ENCODE assay signal across 11 cellular contexts in genomic region chr2:127649100-127649611, GRCh38. TPM values are rescaled to one million over a fixed set of nuclear protein-coding genes. Genes with fewer than 3 reads are reported as not detected.
DNase-seq lines count a peak whose midpoint lies in the region; ATAC-seq, FAIRE-seq and TF ChIP-seq lines count a peak whose summit lies in the region.
"Had no signal": no experiment of that assay in that cellular context is flagged by ENCODE, and none has a peak within 500 bp of the region (broad histone marks: within the 10 kb centered on the region; RNA-seq: fewer than 3 reads in every experiment).

No MANE protein-coding gene starts in this region.

- no peak for FAIRE-seq in GM12878 (lab: Jason Lieb, UNC)

- RAD21 ChIA-PET in GM12878 (lab: Charles Lee; ENCODE audit: unreplicated experiment), result interaction anchor here (2.3 kb wide), 1 partner anchor 58 kb away, joined by 23 read pairs; no protein-coding TSS in a partner anchor

- DNase-seq in Ammon's horn (ENCODE audit: low spot score) (peak; percentile 60), GM12878 (ENCODE audit: low read depth, low spot score) (no peak), mesenteric fat pad (ENCODE audit: low spot score) (no peak), NCI-H1417 treated with DMSO at 0.1 percent for 48 hours (lab: John Stamatoyannopoulos, UW) (no peak), sciatic nerve (ENCODE audit: low spot score) (no peak)

- H3K9me3 ChIP-seq in Loucy (ENCODE audit: insufficient read depth, low read depth, low read length) (no peaks in the 10 kb centered on the region), GM12878 (replicated peaks; ENCODE audit: control insufficient read depth, insufficient read depth, low read length) (no peaks in the 10 kb centered on the region), muscle layer of colon (ENCODE audit: low read length) (no peaks in the 10 kb centered on the region)
- H3K9me3 ChIP-seq: thyroid gland had no signal

- TF ChIP-seq POLR2A in GM12878 (IDR thresholded peaks at IDR 0.05; ENCODE audit: low read depth, low read length), result no peak

- no TSS peak for BruUV-seq in GM12878 (replicated peaks; lab: Mats Ljungman, UMichigan)

- H3K9ac ChIP-seq in Loucy (ENCODE audit: low read depth, low read length, poor library complexity, severe bottlenecking) (peak overlapping the region; percentile 54), GM12878 (ENCODE audit: control insufficient read depth, insufficient read depth, low read length) (no peak overlapping the region), muscle layer of colon (ENCODE audit: low read length) (peak overlapping the region; percentile 47)

- H3K27me3 ChIP-seq in Loucy (ENCODE audit: insufficient read depth, low read length, poor library complexity, severe bottlenecking) (no peaks in the 10 kb centered on the region), GM12878 (replicated peaks in 1 of 2; ENCODE audit: control insufficient read depth in 2 of 2, insufficient read depth in 2 of 2, low read length in 1 of 2) (no peaks in the 10 kb centered on the region), muscle layer of colon (ENCODE audit: control insufficient read depth in 1 of 2, insufficient read depth in 2 of 2, low read length in 2 of 2) (no peaks in the 10 kb centered on the region)
- H3K27me3 ChIP-seq: thyroid gland had no signal

- no peaks in the 10 kb centered on the region for H3F3A ChIP-seq in Loucy (ENCODE audit: low read depth)

- peak; percentile 10; the same call in 2 of the 3 replicates for ATAC-seq in GM12878
- no peak for ATAC-seq in sciatic nerve
- no peak for ATAC-seq in HG03439 (IDR thresholded peaks at IDR 0.05; ENCODE audit: unreplicated experiment)

- H4K20me1 ChIP-seq in Loucy (ENCODE audit: insufficient read depth, low read length, poor library complexity, severe bottlenecking) (no peaks in the 10 kb centered on the region), GM12878 (ENCODE audit: control insufficient read depth, insufficient read depth) (no peaks in the 10 kb centered on the region)

- TF ChIP-seq CTCF in Loucy (conservative IDR thresholded peaks at IDR 0.05; ENCODE audit: low read length) (no peak), GM12878 (IDR thresholded peaks at IDR 0.05 in 2 of 3, conservative IDR thresholded peaks at IDR 0.05 in 1 of 3; ENCODE audit: control insufficient read depth in 2 of 3, extremely low read depth in 1 of 3, insufficient read depth in 1 of 3, low read depth in 3 of 3, low read length in 3 of 3) (no peak)

- H2AFZ ChIP-seq in Loucy (ENCODE audit: low read length), result peak overlapping the region; percentile 81
- no peak overlapping the region for H2AFZ ChIP-seq in GM12878 (ENCODE audit: control insufficient read depth, low read depth, low read length)
- H2AFZ ChIP-seq: PC-9 had no signal

- H3K4me1 ChIP-seq in Loucy (ENCODE audit: insufficient read depth, low read length, poor library complexity, severe bottlenecking) (peaks cover 24% of the 10 kb centered on the region), GM12878 (ENCODE audit: control insufficient read depth, insufficient read depth, low read length) (no peaks in the 10 kb centered on the region), muscle layer of colon (ENCODE audit: insufficient read depth, low read length) (peaks cover 94% of the 10 kb centered on the region)

- WGBS in GM12878 (ENCODE audit: insufficient coverage, insufficient replicate concordance, low lambda C conversion rate, missing lambda C conversion rate), result 41% methylated on average over 12 of the region's 12 CpGs

- H3K79me2 ChIP-seq in Loucy (ENCODE audit: insufficient read depth, low read length), result no peaks in the 10 kb centered on the region
- no peaks in the 10 kb centered on the region for H3K79me2 ChIP-seq in GM12878 (ENCODE audit: control insufficient read depth, insufficient read depth, low read length)

- no peaks in the 10 kb centered on the region for H3K36me3 ChIP-seq in Loucy (ENCODE audit: insufficient read depth, low read length)
- H3K36me3 ChIP-seq in GM12878 (ENCODE audit: control insufficient read depth in 2 of 2, insufficient read depth in 2 of 2, low read length in 1 of 2), result no peaks in the 10 kb centered on the region
- peaks cover 18% of the 10 kb centered on the region for H3K36me3 ChIP-seq in muscle layer of colon (ENCODE audit: insufficient read depth, low read length)
- H3K36me3 ChIP-seq: thyroid gland had no signal

- intact Hi-C loops in GM12878 (cut with micrococcal nuclease; ENCODE audit: unreplicated experiment), result loop anchor here (1.0 to 5.0 kb wide), 3 partner anchors 58 to 452 kb away; partner anchors contain the start of gene IWS1
- intact Hi-C loops in sciatic nerve (cut with DNase I), result no loop called here

- H3K4me3 ChIP-seq in Loucy (ENCODE audit: low read length, poor library complexity, severe bottlenecking), result no peak overlapping the region
- H3K4me3 ChIP-seq in GM12878, result no peak overlapping the region
- no peak overlapping the region for H3K4me3 ChIP-seq in muscle layer of colon (ENCODE audit: low read depth in 1 of 2, low read length in 2 of 2)
- H3K4me3 ChIP-seq: PC-9, thyroid gland had no signal

- peak overlapping the region; percentile 41 for H3K4me2 ChIP-seq in Loucy (ENCODE audit: low read depth, low read length, poor library complexity, severe bottlenecking)
- H3K4me2 ChIP-seq in GM12878 (ENCODE audit: control insufficient read depth, insufficient read depth), result no peak overlapping the region
- H3K4me2 ChIP-seq: PC-9 had no signal

- CTCF ChIA-PET in GM12878 (lab: Yijun Ruan, JAX), result interaction anchor here (1.0 to 8.3 kb wide), 6 partner anchors 8 to 119 kb away, joined by 3 to 90 read pairs (median 6); no protein-coding TSS in a partner anchor

- POLR2A ChIA-PET in GM12878 (lab: Charles Lee), result no interaction called here

- in situ Hi-C loops in GM12878 (cut with MboI), result loop anchor here (5.0 kb wide), 1 partner anchor 452 kb away; no protein-coding TSS in a partner anchor

- SMC1A ChIA-PET in GM12878 (lab: Charles Lee; ENCODE audit: uncharacterized antibody, unreplicated experiment), result interaction anchor here (1.1 to 4.6 kb wide), 2 partner anchors 35 to 58 kb away, joined by 4 to 26 read pairs; no protein-coding TSS in a partner anchor

- no peaks in the 10 kb centered on the region for H3K9me2 ChIP-seq in Loucy (replicated peaks; ENCODE audit: low read depth, low read length)

- H3K27ac ChIP-seq in GM12878 (ENCODE audit: control insufficient read depth, insufficient read depth), result no peak overlapping the region
- H3K27ac ChIP-seq in muscle layer of colon (ENCODE audit: low read depth, low read length), result peak overlapping the region; percentile 95
- H3K27ac ChIP-seq: PC-9 had no signal

- no peak for TF ChIP-seq RAD21 in GM12878 (IDR thresholded peaks at IDR 0.05; ENCODE audit: insufficient read depth, low read depth, low read length)

- TF ChIP-seq EP300 in GM12878 (IDR thresholded peaks at IDR 0.05; ENCODE audit: borderline replicate concordance in 1 of 2, control insufficient read depth in 1 of 2, low read depth in 2 of 2, low read length in 2 of 2), result no peak

RNA-seq across cellular contexts. Expression of gene GPR17, which starts 3.2 kb away (rescaled TPM):
- total RNA-seq in GM12878 (2013; cell fraction: nucleolus; rRNA removed), result not detected in 2 replicates
- total RNA-seq in GM12878 (2014; rRNA removed) (not detected in 2 replicates), GM12878 (2014; rRNA removed; fragmentation: Illumina TruSeq; extraction: Trizol) (not detected in 2 replicates), GM12878 (2021) (not detected in 2 replicates), mesenteric fat pad (not detected), sciatic nerve (4.6 TPM)
- not detected for polyA plus RNA-seq in GM12878 (2011; ENCODE audit: low read depth)
- polyA plus RNA-seq in GM12878 (2011; rRNA removed) (not detected in 2 replicates), GM12878 (2014; fragmentation: Illumina TruSeq; extraction: Trizol) (not detected in 2 replicates), GM12878 (2014; fragmentation: Nextera tagmentation; extraction: Ambion mirVana) (not detected), GM12878 (2014; rRNA removed) (not detected in 2 replicates), GM12878 (2016; fragmentation: Nextera tagmentation; extraction: Ambion mirVana) (not detected)
- not detected in 2 replicates for polyA plus RNA-seq in GM12878 (2011; cell fraction: cytosol; rRNA removed)
- not detected in 2 replicates for polyA plus RNA-seq in GM12878 (2011; cell fraction: nucleus; rRNA removed)
- not detected in 2 replicates for polyA plus RNA-seq in GM12878 (2012)
- not detected in 2 replicates for polyA minus RNA-seq in GM12878 (2011; rRNA and poly(A)+ RNA removed)
- not detected in 2 replicates for polyA minus RNA-seq in GM12878 (2011; cell fraction: cytosol; rRNA and poly(A)+ RNA removed)
- not detected in 2 replicates for polyA minus RNA-seq in GM12878 (2011; cell fraction: nucleus; rRNA and poly(A)+ RNA removed)
- total RNA-seq: CD8-positive, alpha-beta memory T cell; PC-9; thyroid gland had no signal
- polyA plus RNA-seq: CD8-positive, alpha-beta memory T cell had no signal

RNA-seq across cellular contexts. Expression of gene LIMS2, which starts 26.2 kb away (rescaled TPM):
- 0.50 TPM in 1 of 2 replicates, not detected in the other for total RNA-seq in GM12878 (2013; cell fraction: nucleolus; rRNA removed)
- total RNA-seq in GM12878 (2014; rRNA removed), result 0.06 and 0.11 TPM in 2 replicates
- 0.13 TPM in 1 of 2 replicates, not detected in the other for total RNA-seq in GM12878 (2014; rRNA removed; fragmentation: Illumina TruSeq; extraction: Trizol)
- total RNA-seq in GM12878 (2021), result 0.51 and 0.74 TPM in 2 replicates
- 0.55 TPM for polyA plus RNA-seq in GM12878 (2011; ENCODE audit: low read depth)
- polyA plus RNA-seq in GM12878 (2011; rRNA removed), result not detected in 2 replicates
- 0.04 and 0.05 TPM in 2 replicates for polyA plus RNA-seq in GM12878 (2011; cell fraction: cytosol; rRNA removed)
- 0.13 TPM in 1 of 2 replicates, not detected in the other for polyA plus RNA-seq in GM12878 (2011; cell fraction: nucleus; rRNA removed)
- polyA plus RNA-seq in GM12878 (2012), result 0.87 and 1.1 TPM in 2 replicates
- polyA plus RNA-seq in GM12878 (2014; fragmentation: Illumina TruSeq; extraction: Trizol), result 0.19 TPM in 1 of 2 replicates, not detected in the other
- under 1 TPM in 1 of 2 experiments, not detected in 1; 0.07 TPM for polyA plus RNA-seq in GM12878 (2014; fragmentation: Nextera tagmentation; extraction: Ambion mirVana)
- polyA plus RNA-seq in GM12878 (2014; rRNA removed), result 0.58 and 0.81 TPM in 2 replicates
- under 1 TPM; 0.14 to 0.19 TPM for polyA plus RNA-seq in GM12878 (2016; fragmentation: Nextera tagmentation; extraction: Ambion mirVana)
- polyA minus RNA-seq in GM12878 (2011; rRNA and poly(A)+ RNA removed), result 0.29 TPM in 1 of 2 replicates, not detected in the other
- not detected in 2 replicates for polyA minus RNA-seq in GM12878 (2011; cell fraction: cytosol; rRNA and poly(A)+ RNA removed)
- not detected in 2 replicates for polyA minus RNA-seq in GM12878 (2011; cell fraction: nucleus; rRNA and poly(A)+ RNA removed)
- 70.6 TPM for total RNA-seq in mesenteric fat pad
- 194 TPM for total RNA-seq in sciatic nerve

RNA-seq across cellular contexts. Expression of gene SFT2D3, which starts 52.1 kb away (rescaled TPM):
- 9.5 and 11.1 TPM in 2 replicates for total RNA-seq in GM12878 (2013; cell fraction: nucleolus; rRNA removed)
- total RNA-seq in GM12878 (2014; rRNA removed) (8.4 and 9.3 TPM in 2 replicates), GM12878 (2014; rRNA removed; fragmentation: Illumina TruSeq; extraction: Trizol) (5.4 and 5.5 TPM in 2 replicates), GM12878 (2021) (6.2 and 6.5 TPM in 2 replicates), mesenteric fat pad (4.2 TPM), sciatic nerve (4.5 TPM)
- not detected for polyA plus RNA-seq in GM12878 (2011; ENCODE audit: low read depth)
- polyA plus RNA-seq in GM12878 (2011; rRNA removed) (4.2 and 5.9 TPM in 2 replicates), GM12878 (2014; fragmentation: Illumina TruSeq; extraction: Trizol) (6.6 and 7.4 TPM in 2 replicates), GM12878 (2014; fragmentation: Nextera tagmentation; extraction: Ambion mirVana) (not detected), GM12878 (2014; rRNA removed) (6.6 and 6.8 TPM in 2 replicates), GM12878 (2016; fragmentation: Nextera tagmentation; extraction: Ambion mirVana) (not detected)
- polyA plus RNA-seq in GM12878 (2011; cell fraction: cytosol; rRNA removed), result 2.9 and 3.2 TPM in 2 replicates
- polyA plus RNA-seq in GM12878 (2011; cell fraction: nucleus; rRNA removed), result 4.4 and 4.8 TPM in 2 replicates
- not detected in 2 replicates for polyA plus RNA-seq in GM12878 (2012)
- polyA minus RNA-seq in GM12878 (2011; rRNA and poly(A)+ RNA removed), result 3.9 and 5.7 TPM in 2 replicates
- 1.7 and 2.0 TPM in 2 replicates for polyA minus RNA-seq in GM12878 (2011; cell fraction: cytosol; rRNA and poly(A)+ RNA removed)
- polyA minus RNA-seq in GM12878 (2011; cell fraction: nucleus; rRNA and poly(A)+ RNA removed), result 6.4 and 9.9 TPM in 2 replicates

Comparison
In these comparisons a context has a peak if more than half of its experiments do, and no peak if none do; other contexts are left out.
1. RNA of gene LIMS2, which starts 26.2 kb away (total RNA-seq): 194 TPM in sciatic nerve (single experiment) and 70.6 TPM in mesenteric fat pad (single experiment); 0.06 to 0.74 TPM in GM12878; every median in the first group is over 10 times any median in the second.